8 cellular contexts compared by ENCODE assay signal in genomic region chrX:155094468-155095061, GRCh38. TPM values are rescaled to one million over a fixed set of nuclear protein-coding genes. Genes with fewer than 3 reads are reported as not detected.
DNase-seq lines count a peak whose midpoint lies in the region; ATAC-seq, FAIRE-seq and TF ChIP-seq lines count a peak whose summit lies in the region.

No MANE protein-coding gene starts in this region.

- ATAC-seq in activated T-helper 17 cell treated with anti-CD3 and anti-CD28 coated beads, Interleukin-2, amount 50 U/mL, for 72 hours (replicated peaks), result peak; percentile 60
- peak in 1 of 2 donors; percentile 65 for ATAC-seq in upper lobe of left lung (ENCODE audit: low FRiP score in 2 of 2)
- ATAC-seq in GM21619 (IDR thresholded peaks at IDR 0.05; ENCODE audit: unreplicated experiment), result no peak

- no peaks in the 10 kb centered on the region for H3K9me3 ChIP-seq in upper lobe of left lung

- H3K4me3 Mint-ChIP-seq in activated T-helper 17 cell treated with anti-CD3 and anti-CD28 coated beads, Interleukin-2, amount 50 U/mL, for 72 hours, result no peak overlapping the region

- TF ChIP-seq POLR2A in GM12892 (IDR thresholded peaks at IDR 0.05; ENCODE audit: low read depth, low read length) (no peak), NB4 (IDR thresholded peaks at IDR 0.05; ENCODE audit: extremely low read depth, insufficient read length) (no peak), upper lobe of left lung (IDR thresholded peaks at IDR 0.05) (no peak)

- TF ChIP-seq CTCF in NB4 (IDR thresholded peaks at IDR 0.05; ENCODE audit: low read depth, low read length) (peak; percentile 57), upper lobe of left lung (IDR thresholded peaks at IDR 0.05) (peak in 4 of 6 experiments; percentile 40 to 54 (median 44))

- intact Hi-C loops in posterior cingulate gyrus (cut with DNase I), result no loop called here

- FAIRE-seq in GM12892 (lab: Jason Lieb, UNC), result peak; percentile 81

- H3K27me3 ChIP-seq in upper lobe of left lung, result no peaks in the 10 kb centered on the region

- 26 to 36% methylated on average over 4 of the region's 4 CpGs for WGBS in upper lobe of left lung, 2 donors

- peaks cover 69% of the 10 kb centered on the region for H3K36me3 Mint-ChIP-seq in activated T-helper 17 cell treated with anti-CD3 and anti-CD28 coated beads, Interleukin-2, amount 50 U/mL, for 72 hours (ENCODE audit: low read depth)

- DNase-seq in COLO668 (lab: John Stamatoyannopoulos, UW; ENCODE audit: unreplicated experiment) (peak; percentile 22), GM12892 (ENCODE audit: insufficient read length) (no peak), NB4 (ENCODE audit: low read depth) (peak; percentile 48), iPS-NIHi7 (ENCODE audit: extremely low spot score) (peak; percentile 12), upper lobe of left lung (no peak), posterior cingulate gyrus (no peak)

- peaks cover 0 to 7% (median 3%) of the 10 kb centered on the region in 4 donors for H3K36me3 ChIP-seq in upper lobe of left lung

- H3K9me3 Mint-ChIP-seq in activated T-helper 17 cell treated with anti-CD3 and anti-CD28 coated beads, Interleukin-2, amount 50 U/mL, for 72 hours, result no peaks in the 10 kb centered on the region

- no peaks in the 10 kb centered on the region for H3K27me3 Mint-ChIP-seq in activated T-helper 17 cell treated with anti-CD3 and anti-CD28 coated beads, Interleukin-2, amount 50 U/mL, for 72 hours

- TF ChIP-seq EP300 in upper lobe of left lung (IDR thresholded peaks at IDR 0.05), result no peak

- H3K27ac Mint-ChIP-seq in activated T-helper 17 cell treated with anti-CD3 and anti-CD28 coated beads, Interleukin-2, amount 50 U/mL, for 72 hours, result no peak overlapping the region

- H3K4me1 ChIP-seq in upper lobe of left lung, result no peaks in the 10 kb centered on the region

- no peaks in the 10 kb centered on the region for H3K4me1 Mint-ChIP-seq in activated T-helper 17 cell treated with anti-CD3 and anti-CD28 coated beads, Interleukin-2, amount 50 U/mL, for 72 hours

- no peak overlapping the region for H3K27ac ChIP-seq in upper lobe of left lung

- H3K4me3 ChIP-seq in NB4 (ENCODE audit: low read depth, low read length) (no peak overlapping the region), upper lobe of left lung (no peak overlapping the region)

RNA-seq across cellular contexts. Expression of gene BRCC3, which starts 23.3 kb away (rescaled TPM):
- 26.1 TPM for polyA plus RNA-seq in GM12892 (2012; ENCODE audit: missing spikeins)
- 10 to 100 TPM; 29.1 to 48.7 TPM for total RNA-seq in activated T-helper 17 cell treated with anti-CD3 and anti-CD28 coated beads, Interleukin-2, amount 50 U/mL, for 72 hours
- total RNA-seq in upper lobe of left lung, result 10 to 100 TPM; 11.6 to 21.0 (median 16.1) TPM

RNA-seq across cellular contexts. Expression of gene CMC4, which starts 23.6 kb away (rescaled TPM):
- polyA plus RNA-seq in GM12892 (2012; ENCODE audit: missing spikeins), result 14.0 TPM
- 1 to 10 TPM; 3.2 to 7.1 TPM for total RNA-seq in activated T-helper 17 cell treated with anti-CD3 and anti-CD28 coated beads, Interleukin-2, amount 50 U/mL, for 72 hours
- 10 to 100 TPM in 2 of 6 donors, 1 to 10 TPM in 4; 4.4 to 14.9 (median 7.8) TPM for total RNA-seq in upper lobe of left lung

RNA-seq across cellular contexts. Expression of gene MTCP1, which starts 23.6 kb away (rescaled TPM):
- polyA plus RNA-seq in GM12892 (2012; ENCODE audit: missing spikeins), result 63.9 TPM
- total RNA-seq in activated T-helper 17 cell treated with anti-CD3 and anti-CD28 coated beads, Interleukin-2, amount 50 U/mL, for 72 hours, result 10 to 100 TPM; 18.3 to 19.8 TPM
- 10 to 100 TPM in 2 of 6 donors, 1 to 10 TPM in 4; 3.4 to 12.3 (median 8.0) TPM for total RNA-seq in upper lobe of left lung

Comparison
In these comparisons a context has a peak if more than half of its experiments do, and no peak if none do; other contexts are left out.
1. DNase-seq: peak in COLO668 (single experiment), NB4 (single experiment) and iPS-NIHi7 (single experiment); none in GM12892 (single experiment), upper lobe of left lung (0 of 2) and posterior cingulate gyrus (0 of 10).